ENCODE assay signal across 17 cellular contexts in the genomic region with DNA sequence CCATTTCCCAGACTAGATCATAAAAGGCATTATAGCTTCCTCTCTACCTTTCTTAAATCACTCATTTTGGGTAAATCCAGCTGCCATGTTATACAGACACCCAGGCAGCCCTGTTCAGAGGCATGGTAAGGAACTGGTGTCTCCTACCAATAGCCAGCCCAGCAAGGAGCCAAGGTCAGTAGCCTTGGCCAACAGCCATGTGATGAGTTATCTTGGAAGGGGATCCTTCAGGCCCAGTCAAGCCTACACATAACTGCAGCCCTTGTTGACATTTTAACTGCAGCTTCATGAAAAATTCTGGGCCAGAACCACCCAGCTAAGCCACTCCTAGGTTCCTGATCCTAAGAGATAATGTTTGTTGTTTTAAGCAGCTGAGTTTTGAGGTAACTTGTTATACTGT. TPM values are rescaled to one million over a fixed set of nuclear protein-coding genes. Genes with fewer than 3 reads are reported as not detected.
DNase-seq lines count a peak whose midpoint lies in the region; ATAC-seq, FAIRE-seq and TF ChIP-seq lines count a peak whose summit lies in the region.
"Had no signal": no experiment of that assay in that cellular context is flagged by ENCODE, and none has a peak within 500 bp of the region (broad histone marks: within the 10 kb centered on the region; RNA-seq: fewer than 3 reads in every experiment).

No MANE protein-coding gene starts in this region.

- H3K4ac ChIP-seq in IMR-90 (ENCODE audit: low read depth, low read length) = peak overlapping the region; percentile 25; the same call in 1 of the 2 replicates

- no peak overlapping the region for H3K4me3 ChIP-seq in IMR-90 (ENCODE audit: insufficient read depth, low read depth, low read length)
- H3K4me3 ChIP-seq in K562 = no peak overlapping the region
- H3K4me3 ChIP-seq: BLaER1 treated with 17β-estradiol and CSF1 and Interleukin-3, amounts not matched to agents 10 nM and 100 nM; left lung had no signal

- H2BK20ac ChIP-seq in IMR-90 (ENCODE audit: low read depth, low read length) = no peak overlapping the region; the same call in 1 of the 2 replicates

- H3K9me1 ChIP-seq in IMR-90 (ENCODE audit: insufficient read depth, low read length) (no peaks in the 10 kb centered on the region), K562 (ENCODE audit: control insufficient read depth, insufficient read depth, low read length) (no peaks in the 10 kb centered on the region)

- FAIRE-seq in K562 (lab: Jason Lieb, UNC) = peak; percentile 93

- intact Hi-C loops in IMR-90 (cut with micrococcal nuclease) (loop anchor here (5.0 kb wide), 1 partner anchor 83 kb away; no protein-coding TSS in a partner anchor), K562 (cut with micrococcal nuclease) (loop anchor here (2.0 kb wide), 1 partner anchor 32 kb away; no protein-coding TSS in a partner anchor)

- 0 out of 2 replicates have a peak overlapping the region, but pooled peaks have one; percentile 13 for H4K91ac ChIP-seq in IMR-90 (ENCODE audit: insufficient read depth, low read depth, low read length)

- H2BK15ac ChIP-seq in IMR-90 (ENCODE audit: low read depth, low read length) = no peak overlapping the region

- H2AK5ac ChIP-seq in IMR-90 (ENCODE audit: low read depth, low read length) = no peak overlapping the region

- H2BK5ac ChIP-seq in IMR-90 (ENCODE audit: low read depth, low read length, poor library complexity, severe bottlenecking) = no peak overlapping the region

- H3K27ac ChIP-seq in IMR-90 (ENCODE audit: insufficient read depth, low read length) = no peak overlapping the region
- peak overlapping the region; percentile 27; the same call in 1 of the 3 replicates for H3K27ac ChIP-seq in K562 (ENCODE audit: extremely low read depth, low read depth, low read length)
- H3K27ac ChIP-seq: BLaER1 treated with 17β-estradiol and CSF1 and Interleukin-3, amounts not matched to agents 10 nM and 100 nM; left lung; WERI-Rb-1 had no signal

- H4K20me1 ChIP-seq in IMR-90 (ENCODE audit: insufficient read depth, low read length) = no peaks in the 10 kb centered on the region
- H4K20me1 ChIP-seq in K562 (replicated peaks; ENCODE audit: control insufficient read depth, insufficient read depth, low read length) = no peaks in the 10 kb centered on the region
- H4K20me1 ChIP-seq: BLaER1 treated with 17β-estradiol and CSF1 and Interleukin-3, amounts not matched to agents 10 nM and 100 nM had no signal

- H2AK9ac ChIP-seq in IMR-90 (replicated peaks; ENCODE audit: low read depth, low read length, poor library complexity) = peak overlapping the region; percentile 81

- dilution Hi-C loops in IMR-90 (cut with HindIII; ENCODE audit: low sequenced_read_pairs, unreplicated experiment) = loop anchor here (25.0 kb wide), 1 partner anchor 187 kb away; no protein-coding TSS in a partner anchor

- H3K79me2 ChIP-seq in K562 (ENCODE audit: control insufficient read depth, insufficient read depth, low read length) = no peaks in the 10 kb centered on the region

- ATAC-seq in IMR-90 (ENCODE audit: low read depth) = peak; percentile 68
- ATAC-seq in K562 = peak; percentile 90
- ATAC-seq in GM19351 (IDR thresholded peaks at IDR 0.05; ENCODE audit: unreplicated experiment) = no peak
- ATAC-seq in HG03045 (IDR thresholded peaks at IDR 0.05; ENCODE audit: unreplicated experiment) = no peak
- ATAC-seq: left lung; naive thymus-derived CD8-positive, alpha-beta T cell had no signal

- H3K9ac ChIP-seq in IMR-90 (ENCODE audit: low read depth, low read length) (no peak overlapping the region), K562 (ENCODE audit: insufficient read depth in 1 of 2, low read depth in 2 of 2, low read length in 2 of 2) (no peak overlapping the region)
- H3K9ac ChIP-seq: BLaER1 treated with 17β-estradiol and CSF1 and Interleukin-3, amounts not matched to agents 10 nM and 100 nM had no signal

- H3K14ac ChIP-seq in IMR-90 (replicated peaks; ENCODE audit: low read depth, low read length) = no peak overlapping the region

- H4K5ac ChIP-seq in IMR-90 (ENCODE audit: low read depth, low read length) = no peak overlapping the region

- TF ChIP-seq POLR2A in IMR-90 (IDR thresholded peaks at IDR 0.05; ENCODE audit: low read depth, low read length) = no peak
- no peak for TF ChIP-seq POLR2A in K562 (conservative IDR thresholded peaks at IDR 0.05)

- CTCF ChIA-PET in IMR-90 (lab: Yijun Ruan, JAX) (interaction anchor here (0.5 kb wide), 1 partner anchor 337 kb away, joined by 4 read pairs; no protein-coding TSS in a partner anchor), K562 (lab: Yijun Ruan, JAX; ENCODE audit: low intra/inter-chr PET ratio) (no interaction called here)

- H3K23ac ChIP-seq in IMR-90 (ENCODE audit: low read depth, low read length) = no peak overlapping the region; the same call in 1 of the 2 replicates

- H3K36me3 ChIP-seq in IMR-90 (ENCODE audit: control insufficient read depth, insufficient read depth, low read length) (no peaks in the 10 kb centered on the region), K562 (ENCODE audit: control insufficient read depth, insufficient read depth, low read length) (no peaks in the 10 kb centered on the region)
- H3K36me3 ChIP-seq: BLaER1 treated with 17β-estradiol and CSF1 and Interleukin-3, amounts not matched to agents 10 nM and 100 nM; left lung; WERI-Rb-1 had no signal

- BruUV-seq in IMR-90 (replicated peaks; lab: Mats Ljungman, UMichigan) (no TSS peak), K562 (replicated peaks; lab: Mats Ljungman, UMichigan) (no TSS peak)

- H3K9me3 ChIP-seq in IMR-90 (ENCODE audit: control insufficient read depth, insufficient read depth, low read length) = no peaks in the 10 kb centered on the region
- H3K9me3 ChIP-seq in K562 (replicated peaks; ENCODE audit: control insufficient read depth, insufficient read depth, low read depth, low read length) = no peaks in the 10 kb centered on the region
- H3K9me3 ChIP-seq: BLaER1 treated with 17β-estradiol and CSF1 and Interleukin-3, amounts not matched to agents 10 nM and 100 nM; left lung had no signal

- DNase-seq in EH (ENCODE audit: low read depth) = peak; percentile 73
- DNase-seq in IMR-90 = peak; percentile 50
- peak; percentile 13 to 84 (median 38) for DNase-seq in K562 (ENCODE audit: extremely low read depth in 1 of 4, low spot score in 3 of 4)
- DNase-seq in kidney tubule cell (ENCODE audit: low spot score) = peak; percentile 64
- no peak for DNase-seq in NCI-H1105 (lab: John Stamatoyannopoulos, UW)
- no peak for DNase-seq in NOMO-1 treated with dmso at 0.1 percent for 144 hours (lab: John Stamatoyannopoulos, UW; ENCODE audit: unreplicated experiment)
- DNase-seq: central memory CD4-positive, alpha-beta T cell; endodermal cell; Kasumi-1; left lung; naive thymus-derived CD8-positive, alpha-beta T cell; stimulated activated CD4-positive, alpha-beta T cell treated with anti-CD3 and anti-CD28 coated beads, Interleukin-1b, Interleukin-23, amount 100 ng/mL, for 48 hours; stimulated activated CD8-positive, alpha-beta memory T cell treated with anti-CD3 and anti-CD28 coated beads, Interleukin-4, amount 100 ng/mL, for 48 hours; WERI-Rb-1 had no signal

- H2BK120ac ChIP-seq in IMR-90 (ENCODE audit: low read depth, low read length) = no peak overlapping the region

- H3K4me2 ChIP-seq in IMR-90 (ENCODE audit: low read depth, low read length) (no peak overlapping the region), K562 (ENCODE audit: insufficient read depth, low read length) (peak overlapping the region; percentile 17; the same call in 1 of the 2 replicates)
- H3K4me2 ChIP-seq: BLaER1 treated with 17β-estradiol and CSF1 and Interleukin-3, amounts not matched to agents 10 nM and 100 nM had no signal

- TF ChIP-seq CTCF in IMR-90 (conservative IDR thresholded peaks at IDR 0.05; ENCODE audit: low read depth, low read length) (no peak), K562 (IDR thresholded peaks at IDR 0.05 in 2 of 3, conservative IDR thresholded peaks at IDR 0.05 in 1 of 3; ENCODE audit: insufficient read depth in 2 of 3, low read depth in 1 of 3, low read length in 3 of 3) (no peak)

- no peak overlapping the region for H3K18ac ChIP-seq in IMR-90 (ENCODE audit: low read depth, low read length)

- H3K4me1 ChIP-seq in IMR-90 (ENCODE audit: control insufficient read depth, insufficient read depth, low read length) (0 out of 2 replicates have a peak, but pooled peaks cover 4% of the 10 kb centered on the region), K562 (replicated peaks in 1 of 2; ENCODE audit: control insufficient read depth in 2 of 2, insufficient read depth in 2 of 2, low read length in 2 of 2) (peaks cover 5 to 7% of the 10 kb centered on the region in 2 experiments; a peak in 4 of 5 replicates)
- H3K4me1 ChIP-seq: BLaER1 treated with 17β-estradiol and CSF1 and Interleukin-3, amounts not matched to agents 10 nM and 100 nM; left lung had no signal

- H3K79me1 ChIP-seq in IMR-90 (ENCODE audit: low read depth in 1 of 2, low read length in 2 of 2) = no peaks in the 10 kb centered on the region

- POLR2A ChIA-PET in IMR-90 (lab: Charles Lee; ENCODE audit: unreplicated experiment) = interaction anchor here (0.8 kb wide), 1 partner anchor 31 kb away, joined by 4 read pairs; no protein-coding TSS in a partner anchor
- POLR2A ChIA-PET in K562 (lab: Yijun Ruan, JAX) = interaction anchor here (0.6 kb wide), 1 partner anchor 220 kb away, joined by 3 read pairs; no protein-coding TSS in a partner anchor

- H3K27me3 ChIP-seq in IMR-90 (ENCODE audit: control insufficient read depth, insufficient read depth, low read length) (no peaks in the 10 kb centered on the region), K562 (ENCODE audit: control insufficient read depth in 2 of 2, insufficient read depth in 2 of 2, low read length in 2 of 2) (no peaks in the 10 kb centered on the region)
- H3K27me3 ChIP-seq: BLaER1 treated with 17β-estradiol and CSF1 and Interleukin-3, amounts not matched to agents 10 nM and 100 nM; left lung had no signal

- peak; percentile 39; the same call in 1 of the 2 replicates for TF ChIP-seq EP300 in K562 (IDR thresholded peaks at IDR 0.05; ENCODE audit: low read length)

- H2AFZ ChIP-seq in IMR-90 (replicated peaks; ENCODE audit: low read length, poor library complexity) = peak overlapping the region; percentile 39
- H2AFZ ChIP-seq in K562 (ENCODE audit: low read depth, low read length) = peak overlapping the region; percentile 49

- no peak for TF ChIP-seq RAD21 in IMR-90 (IDR thresholded peaks at IDR 0.05; ENCODE audit: low read length)
- TF ChIP-seq RAD21 in K562 (CRISPR knock-in tag; conservative IDR thresholded peaks at IDR 0.05 in 1 of 2, IDR thresholded peaks at IDR 0.05 in 1 of 2) = 0 out of 4 replicates have a peak, but pooled peaks of 1 of the 2 experiments have one; percentile 16

- H3K56ac ChIP-seq in IMR-90 (ENCODE audit: extremely low read depth, insufficient read depth, low read length) = no peak overlapping the region

- in situ Hi-C loops in IMR-90 (cut with MboI; ENCODE audit: low sequenced_read_pairs) = loop anchor here (10.0 kb wide), 1 partner anchor 214 kb away; no protein-coding TSS in a partner anchor
- in situ Hi-C loops in K562 (cut with MboI) = no loop called here

- no peak overlapping the region for H4K8ac ChIP-seq in IMR-90 (ENCODE audit: low read depth in 2 of 2, low read length in 2 of 2)

RNA-seq across cellular contexts. Expression of a gene that starts 29.0 kb away (rescaled TPM):
- total RNA-seq in IMR-90 (2012; rRNA removed) = 11.7 and 21.7 TPM in 2 replicates
- 14.1 and 14.3 TPM in 2 replicates for polyA plus RNA-seq in IMR-90 (2012; rRNA removed)
- 6.1 and 7.0 TPM in 2 replicates for polyA plus RNA-seq in IMR-90 (2012; cell fraction: cytosol; rRNA removed)
- polyA plus RNA-seq in IMR-90 (2012; cell fraction: nucleus; rRNA removed; ENCODE audit: low replicate concordance) = 6.0 and 10.6 TPM in 2 replicates
- 4.6 and 8.5 TPM in 2 replicates for total RNA-seq in K562 (2011; cell fraction: chromatin; rRNA removed; ENCODE audit: low replicate concordance)
- 5.2 and 5.5 TPM in 2 replicates for total RNA-seq in K562 (2011; cell fraction: nucleolus; rRNA removed)
- 4.4 and 8.9 TPM in 2 replicates for total RNA-seq in K562 (2011; cell fraction: nucleoplasm; rRNA removed)
- total RNA-seq in K562 (2014; rRNA removed) = 1.3 and 1.6 TPM in 2 replicates
- total RNA-seq in K562 (2014; rRNA removed; fragmentation: Illumina TruSeq; extraction: Trizol) = 4.1 and 4.3 TPM in 2 replicates
- total RNA-seq in K562 (2015; rRNA removed; fragmentation: Illumina TruSeq; extraction: Trizol) = 4.0 and 4.3 TPM in 2 replicates
- total RNA-seq in K562 (2021) = 5.1 and 6.5 TPM in 2 replicates
- 4.5 and 4.8 TPM in 2 replicates for polyA plus RNA-seq in K562 (2011; rRNA removed)
- polyA plus RNA-seq in K562 (2011; cell fraction: cytosol; rRNA removed) = 2.3 and 2.8 TPM in 2 replicates
- 1.8 and 3.4 TPM in 2 replicates for polyA plus RNA-seq in K562 (2011; cell fraction: nucleus; rRNA removed)
- polyA plus RNA-seq in K562 (2012) = 3.5 and 4.5 TPM in 2 replicates
- 3.6 and 3.9 TPM in 2 replicates for polyA plus RNA-seq in K562 (2014; fragmentation: Illumina TruSeq; extraction: Trizol)
- polyA plus RNA-seq in K562 (2014; fragmentation: Nextera tagmentation; extraction: Ambion mirVana) = 1 to 10 TPM in 1 of 2 experiments, under 1 TPM in 1; 0.87 to 1.2 TPM
- 1.8 and 2.6 TPM in 2 replicates for polyA plus RNA-seq in K562 (2014; rRNA removed)
- 11.3 and 12.6 TPM in 2 replicates for polyA minus RNA-seq in K562 (2011; rRNA and poly(A)+ RNA removed)
- 7.2 and 9.5 TPM in 2 replicates for polyA minus RNA-seq in K562 (2011; cell fraction: cytosol; rRNA and poly(A)+ RNA removed)
- 3.5 and 4.1 TPM in 2 replicates for polyA minus RNA-seq in K562 (2011; cell fraction: nucleus; rRNA and poly(A)+ RNA removed)

RNA-seq across cellular contexts. Expression of a gene that starts 47.5 kb away (rescaled TPM):
- total RNA-seq in IMR-90 (2012; rRNA removed) = 22.4 and 28.6 TPM in 2 replicates
- polyA plus RNA-seq in IMR-90 (2012; rRNA removed) = 4.1 and 5.7 TPM in 2 replicates
- 0.62 and 0.86 TPM in 2 replicates for polyA plus RNA-seq in IMR-90 (2012; cell fraction: cytosol; rRNA removed)
- polyA plus RNA-seq in IMR-90 (2012; cell fraction: nucleus; rRNA removed; ENCODE audit: low replicate concordance) = 0.70 and 7.1 TPM in 2 replicates
- 8.2 and 43.1 TPM in 2 replicates for total RNA-seq in K562 (2011; cell fraction: chromatin; rRNA removed; ENCODE audit: low replicate concordance)
- 3.2 and 4.7 TPM in 2 replicates for total RNA-seq in K562 (2011; cell fraction: nucleolus; rRNA removed)
- 8.1 and 11.2 TPM in 2 replicates for total RNA-seq in K562 (2011; cell fraction: nucleoplasm; rRNA removed)
- total RNA-seq in K562 (2014; rRNA removed) = 8.5 and 10.3 TPM in 2 replicates
- total RNA-seq in K562 (2014; rRNA removed; fragmentation: Illumina TruSeq; extraction: Trizol) = 19.4 and 24.5 TPM in 2 replicates
- 14.6 and 14.7 TPM in 2 replicates for total RNA-seq in K562 (2015; rRNA removed; fragmentation: Illumina TruSeq; extraction: Trizol)
- total RNA-seq in K562 (2021) = 15.5 and 17.2 TPM in 2 replicates
- polyA plus RNA-seq in K562 (2011; rRNA removed) = 12.0 and 17.9 TPM in 2 replicates
- polyA plus RNA-seq in K562 (2011; cell fraction: cytosol; rRNA removed) = 1.8 and 4.4 TPM in 2 replicates
- 5.8 and 10.5 TPM in 2 replicates for polyA plus RNA-seq in K562 (2011; cell fraction: nucleus; rRNA removed)
- 9.5 and 10.6 TPM in 2 replicates for polyA plus RNA-seq in K562 (2012)
- polyA plus RNA-seq in K562 (2014; fragmentation: Illumina TruSeq; extraction: Trizol) = 10.8 and 11.7 TPM in 2 replicates
- 1 to 10 TPM; 3.8 to 4.8 TPM for polyA plus RNA-seq in K562 (2014; fragmentation: Nextera tagmentation; extraction: Ambion mirVana)
- polyA plus RNA-seq in K562 (2014; rRNA removed) = 5.6 and 7.7 TPM in 2 replicates
- 40.6 and 48.2 TPM in 2 replicates for polyA minus RNA-seq in K562 (2011; rRNA and poly(A)+ RNA removed)
- 12.7 and 15.1 TPM in 2 replicates for polyA minus RNA-seq in K562 (2011; cell fraction: cytosol; rRNA and poly(A)+ RNA removed)
- polyA minus RNA-seq in K562 (2011; cell fraction: nucleus; rRNA and poly(A)+ RNA removed) = 12.8 and 28.8 TPM in 2 replicates

Comparison
In these comparisons a context has a peak if more than half of its experiments do, and no peak if none do; other contexts are left out.
1. DNase-seq: peak in EH (single experiment), IMR-90 (single experiment), K562 (4 of 4) and kidney tubule cell (single experiment); none in NCI-H1105 (single experiment) and NOMO-1 treated with dmso at 0.1 percent for 144 hours (single experiment).
2. ATAC-seq: peak in IMR-90 (single experiment) and K562 (single experiment); none in GM19351 (single experiment) and HG03045 (single experiment).